36 cellular contexts compared by ENCODE assay signal in the genomic region with DNA sequence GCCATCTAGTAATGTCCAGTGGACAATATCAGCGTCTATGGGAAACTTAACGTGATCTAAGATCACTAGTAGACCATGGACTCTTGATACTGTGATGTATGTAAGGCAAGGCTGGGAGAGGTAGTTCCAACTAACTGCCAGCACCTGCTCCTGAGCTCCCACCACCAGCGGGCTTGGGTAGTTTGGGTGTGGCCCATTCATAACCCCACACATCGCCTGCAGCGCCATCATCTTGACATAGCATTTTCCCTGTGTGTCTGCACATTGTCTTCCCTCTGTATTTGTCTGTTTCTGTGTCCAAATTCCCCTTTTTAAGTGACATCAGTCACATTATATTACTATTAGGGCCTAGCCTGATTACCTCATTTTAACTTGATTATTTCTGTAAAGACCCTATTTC.
"Had no signal": no experiment of that assay in that cellular context is flagged by ENCODE, and none has a peak within 500 bp of the region (broad histone marks: within the 10 kb centered on the region; RNA-seq: fewer than 3 reads in every experiment).

No MANE protein-coding gene starts in this region.

- H3K4me1 Mint-ChIP-seq: activated B cell treated with CpG ODN at 0.5 μM for 24 hours; activated CD4-positive, alpha-beta memory T cell treated with anti-CD3 and anti-CD28 coated beads, Interleukin-2, amount 10 ng/mL, durations not matched to agents 7 days and 5 days; activated CD4-positive, alpha-beta T cell treated with anti-CD3 and anti-CD28 coated beads, Interleukin-2, amount 10 ng/mL, durations not matched to agents 7 days and 5 days; activated CD8-positive, alpha-beta memory T cell treated with anti-CD3 and anti-CD28 coated beads, Interleukin-2, amount 10 ng/mL, durations not matched to agents 7 days and 5 days; activated naive CD8-positive, alpha-beta T cell treated with anti-CD3 and anti-CD28 coated beads for 36 hours; activated T-helper 17 cell treated with anti-CD3 and anti-CD28 coated beads, Interleukin-2, amount 50 U/mL, for 72 hours; central memory CD8-positive, alpha-beta T cell had no signal

- H3K4me1 ChIP-seq: breast epithelium had no signal

- H3K4me3 ChIP-seq: adrenal gland, body of pancreas, breast epithelium had no signal

- DNase-seq: activated B cell treated with CpG ODN at 0.5 μM for 24 hours; activated CD4-positive, alpha-beta memory T cell treated with anti-CD3 and anti-CD28 coated beads, Interleukin-2, amount 10 ng/mL, durations not matched to agents 7 days and 5 days; activated CD4-positive, alpha-beta T cell treated with anti-CD3 and anti-CD28 coated beads for 48 hours; activated CD4-positive, alpha-beta T cell treated with anti-CD3 and anti-CD28 coated beads, Interleukin-2, amount 10 ng/mL, durations not matched to agents 7 days and 5 days; activated CD4-positive, alpha-beta T cell treated with anti-CD3 and anti-CD28 coated beads, Interleukin-2, amount 50 U/mL, for 48 hours; activated CD4-positive, CD25-positive, alpha-beta regulatory T cell treated with anti-CD3 and anti-CD28 coated beads, Interleukin-2, amount 50 U/mL, for 72 hours; activated CD8-positive, alpha-beta memory T cell treated with anti-CD3 and anti-CD28 coated beads for 24 hours; activated CD8-positive, alpha-beta memory T cell treated with anti-CD3 and anti-CD28 coated beads, Interleukin-2, amount 10 ng/mL, durations not matched to agents 7 days and 5 days; activated CD8-positive, alpha-beta memory T cell treated with anti-CD3 and anti-CD28 coated beads, Interleukin-2, amount 50 U/mL, for 48 hours; activated CD8-positive, alpha-beta T cell treated with anti-CD3 and anti-CD28 coated beads, Interleukin-2, amount 10 ng/mL, durations not matched to agents 7 days and 5 days; activated effector memory CD4-positive, alpha-beta T cell treated with anti-CD3 and anti-CD28 coated beads, Interleukin-2, amount 50 U/mL, for 16 hours; activated gamma-delta T cell treated with Interleukin-2 at 50 U/mL for 16 hours; activated naive CD4-positive, alpha-beta T cell; activated naive CD4-positive, alpha-beta T cell treated with anti-CD3 and anti-CD28 coated beads for 36 hours; activated naive CD4-positive, alpha-beta T cell treated with anti-CD3 and anti-CD28 coated beads, Interleukin-2, amount 50 U/mL, for 16 hours; activated naive CD8-positive, alpha-beta T cell treated with anti-CD3 and anti-CD28 coated beads for 36 hours; activated T-cell treated with anti-CD3 and anti-CD28 coated beads, Interleukin-2, amount 50 U/mL, for 24 hours; activated T-cell treated with anti-CD3 and anti-CD28 coated beads, Interleukin-2, amount 50 U/mL, for 48 hours; adrenal gland; amniotic stem cell; aorta; body of pancreas; brain microvascular endothelial cell; caudate nucleus; cerebellar nuclear complex; T-helper 1 cell; T-helper 2 cell; T-helper 9 cell had no signal

- ATAC-seq: activated CD8-positive, alpha-beta memory T cell treated with anti-CD3 and anti-CD28 coated beads, Interleukin-2, amount 10 ng/mL, durations not matched to agents 7 days and 5 days; activated CD8-positive, alpha-beta T cell treated with anti-CD3 and anti-CD28 coated beads, Interleukin-2, amount 10 ng/mL, durations not matched to agents 7 days and 5 days; activated naive CD4-positive, alpha-beta T cell treated with anti-CD3 and anti-CD28 coated beads, Interleukin-2, amount 50 U/mL, for 72 hours; activated T-helper 17 cell treated with anti-CD3 and anti-CD28 coated beads, Interleukin-2, amount 50 U/mL, for 72 hours; body of pancreas had no signal

- H3K27me3 Mint-ChIP-seq: activated B cell treated with CpG ODN at 0.5 μM for 24 hours; activated CD4-positive, alpha-beta memory T cell treated with anti-CD3 and anti-CD28 coated beads, Interleukin-2, amount 10 ng/mL, durations not matched to agents 7 days and 5 days; activated CD4-positive, alpha-beta T cell treated with anti-CD3 and anti-CD28 coated beads, Interleukin-2, amount 10 ng/mL, durations not matched to agents 7 days and 5 days; activated CD8-positive, alpha-beta memory T cell treated with anti-CD3 and anti-CD28 coated beads, Interleukin-2, amount 10 ng/mL, durations not matched to agents 7 days and 5 days; activated naive CD8-positive, alpha-beta T cell treated with anti-CD3 and anti-CD28 coated beads for 36 hours; activated T-cell treated with anti-CD3 and anti-CD28 coated beads, Interleukin-2, amount 50 U/mL, for 24 hours; activated T-helper 17 cell treated with anti-CD3 and anti-CD28 coated beads, Interleukin-2, amount 50 U/mL, for 72 hours; central memory CD8-positive, alpha-beta T cell had no signal

- H3K27ac Mint-ChIP-seq: activated B cell treated with CpG ODN at 0.5 μM for 24 hours; activated CD4-positive, alpha-beta memory T cell treated with anti-CD3 and anti-CD28 coated beads, Interleukin-2, amount 10 ng/mL, durations not matched to agents 7 days and 5 days; activated CD4-positive, alpha-beta T cell treated with anti-CD3 and anti-CD28 coated beads, Interleukin-2, amount 10 ng/mL, durations not matched to agents 7 days and 5 days; activated CD8-positive, alpha-beta memory T cell treated with anti-CD3 and anti-CD28 coated beads, Interleukin-2, amount 10 ng/mL, durations not matched to agents 7 days and 5 days; activated CD8-positive, alpha-beta T cell treated with anti-CD3 and anti-CD28 coated beads, Interleukin-2, amount 10 ng/mL, durations not matched to agents 7 days and 5 days; activated naive CD4-positive, alpha-beta T cell treated with anti-CD3 and anti-CD28 coated beads for 36 hours; activated naive CD4-positive, alpha-beta T cell treated with anti-CD3 and anti-CD28 coated beads, Interleukin-2, amount 50 U/mL, for 72 hours; activated naive CD8-positive, alpha-beta T cell treated with anti-CD3 and anti-CD28 coated beads for 36 hours; activated T-cell treated with anti-CD3 and anti-CD28 coated beads, Interleukin-2, amount 50 U/mL, for 24 hours; activated T-helper 1 cell treated with anti-CD3 and anti-CD28 coated beads, Interleukin-12 subunit alpha, Interleukin-12 subunit beta, Interleukin-2, Interleukin-4 antibody, amounts not matched to agents 30 ng/mL and 10 ng/mL and 1 ng/mL, durations not matched to agents 14 hours and 24 hours and 36 hours; activated T-helper 17 cell treated with anti-CD3 and anti-CD28 coated beads, Interleukin-2, amount 50 U/mL, for 72 hours; T-helper 1 cell treated with Interleukin-12 subunit alpha and Interleukin-12 subunit beta and Interleukin-4 antibody, amounts not matched to agents 30 μg/mL and 1 μg/mL, for 36 hours; T-helper 2 cell treated with Interferon-gamma antibody and Interleukin-4, amounts not matched to agents 5 μg/mL and 100 μg/mL, for 36 hours had no signal

- H3K9me3 ChIP-seq: body of pancreas had no signal

- H3K27ac ChIP-seq: adrenal gland, body of pancreas, brain microvascular endothelial cell, VCaP had no signal

- H3K9me3 Mint-ChIP-seq: activated naive CD4-positive, alpha-beta T cell treated with anti-CD3 and anti-CD28 coated beads, Interleukin-2, amount 50 U/mL, for 72 hours; activated T-helper 1 cell treated with anti-CD3 and anti-CD28 coated beads, Interleukin-12 subunit alpha, Interleukin-12 subunit beta, Interleukin-2, Interleukin-4 antibody, amounts not matched to agents 30 ng/mL and 10 ng/mL and 1 ng/mL, durations not matched to agents 14 hours and 24 hours and 36 hours; central memory CD8-positive, alpha-beta T cell had no signal

- H3K27me3 ChIP-seq: adrenal gland, body of pancreas, brain microvascular endothelial cell, breast epithelium had no signal

- H3K36me3 ChIP-seq: adrenal gland, brain microvascular endothelial cell, breast epithelium had no signal

- H3K4me3 Mint-ChIP-seq: activated B cell treated with CpG ODN at 0.5 μM for 24 hours; activated CD4-positive, alpha-beta memory T cell treated with anti-CD3 and anti-CD28 coated beads, Interleukin-2, amount 10 ng/mL, durations not matched to agents 7 days and 5 days; activated CD4-positive, alpha-beta T cell treated with anti-CD3 and anti-CD28 coated beads, Interleukin-2, amount 10 ng/mL, durations not matched to agents 7 days and 5 days; activated CD8-positive, alpha-beta memory T cell treated with anti-CD3 and anti-CD28 coated beads, Interleukin-2, amount 10 ng/mL, durations not matched to agents 7 days and 5 days; activated CD8-positive, alpha-beta T cell treated with anti-CD3 and anti-CD28 coated beads, Interleukin-2, amount 10 ng/mL, durations not matched to agents 7 days and 5 days; activated naive CD4-positive, alpha-beta T cell treated with anti-CD3 and anti-CD28 coated beads for 36 hours; activated naive CD8-positive, alpha-beta T cell treated with anti-CD3 and anti-CD28 coated beads for 36 hours; activated T-cell treated with anti-CD3 and anti-CD28 coated beads, Interleukin-2, amount 50 U/mL, for 24 hours; activated T-helper 1 cell treated with anti-CD3 and anti-CD28 coated beads, Interleukin-12 subunit alpha, Interleukin-12 subunit beta, Interleukin-2, Interleukin-4 antibody, amounts not matched to agents 30 ng/mL and 10 ng/mL and 1 ng/mL, durations not matched to agents 14 hours and 24 hours and 36 hours; activated T-helper 17 cell treated with anti-CD3 and anti-CD28 coated beads, Interleukin-2, amount 50 U/mL, for 72 hours; central memory CD8-positive, alpha-beta T cell; T-helper 1 cell treated with Interleukin-12 subunit alpha and Interleukin-12 subunit beta and Interleukin-4 antibody, amounts not matched to agents 30 μg/mL and 1 μg/mL, for 36 hours; T-helper 2 cell treated with Interferon-gamma antibody and Interleukin-4, amounts not matched to agents 5 μg/mL and 100 μg/mL, for 36 hours had no signal
